Comparison of ENCODE assay signal across 21 cellular contexts in the genomic region with DNA sequence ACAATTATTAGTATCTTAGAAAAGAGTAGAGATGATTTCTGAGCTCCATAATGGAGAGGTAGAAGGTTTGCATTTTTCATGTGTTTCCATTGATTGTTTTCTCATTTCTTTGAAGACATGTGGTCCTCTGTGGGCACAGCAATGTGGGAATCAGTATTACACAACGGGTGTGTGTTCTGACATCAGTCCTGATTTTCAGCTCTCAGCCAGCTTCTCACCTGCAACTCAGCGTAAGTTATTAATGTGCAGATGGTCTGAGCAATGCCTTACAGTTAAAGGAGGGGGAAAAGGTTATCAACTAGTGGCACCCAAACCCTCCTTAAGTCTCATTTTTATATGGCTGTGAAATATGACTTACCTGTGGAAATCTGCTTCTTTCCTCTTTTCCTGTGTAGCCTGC. TPM values are rescaled to one million over a fixed set of nuclear protein-coding genes. Genes with fewer than 3 reads are reported as not detected.
DNase-seq lines count a peak whose midpoint lies in the region; ATAC-seq, FAIRE-seq and TF ChIP-seq lines count a peak whose summit lies in the region.
"Had no signal": no experiment of that assay in that cellular context is flagged by ENCODE, and none has a peak within 500 bp of the region (broad histone marks: within the 10 kb centered on the region; RNA-seq: fewer than 3 reads in every experiment).

No MANE protein-coding gene starts in this region.

- H2AFZ ChIP-seq in HepG2 (ENCODE audit: low read length) = no peak overlapping the region
- no peak overlapping the region for H2AFZ ChIP-seq in OCI-LY3 (ENCODE audit: low read depth, low read length)
- H2AFZ ChIP-seq in keratinocyte (ENCODE audit: control insufficient read depth, low read length) = no peak overlapping the region
- H2AFZ ChIP-seq: GM23248 had no signal

- POLR2A ChIA-PET in HepG2 (lab: Yijun Ruan, JAX) = no interaction called here

- TF ChIP-seq RAD21 in HepG2 (CRISPR knock-in tag; IDR thresholded peaks at IDR 0.05) = no peak

- H3K79me2 ChIP-seq in HepG2 (ENCODE audit: insufficient read depth, low read length) (no peaks in the 10 kb centered on the region), OCI-LY3 (ENCODE audit: low read length) (no peaks in the 10 kb centered on the region), keratinocyte (ENCODE audit: control insufficient read depth, insufficient read depth, low read length) (peaks cover 12% of the 10 kb centered on the region)

- H4K20me1 ChIP-seq in HepG2 (ENCODE audit: insufficient read depth, low read length) = no peaks in the 10 kb centered on the region
- no peaks in the 10 kb centered on the region for H4K20me1 ChIP-seq in OCI-LY3 (ENCODE audit: insufficient read depth, low read length)
- H4K20me1 ChIP-seq in keratinocyte (ENCODE audit: control insufficient read depth, extremely low read depth, insufficient read depth, low read length) = no peaks in the 10 kb centered on the region

- H3K27me3 Mint-ChIP-seq in activated CD4-positive, alpha-beta T cell treated with anti-CD3 and anti-CD28 coated beads, Interleukin-2, amount 10 ng/mL, durations not matched to agents 24 days and 14 days = no peaks in the 10 kb centered on the region
- H3K27me3 Mint-ChIP-seq: CD4-positive, alpha-beta memory T cell had no signal

- ATAC-seq in HepG2 (no peak), right lobe of liver (no peak)
- ATAC-seq: GM12878 had no signal

- TF ChIP-seq EP300 in HepG2 (IDR thresholded peaks at IDR 0.05; ENCODE audit: low read depth in 2 of 2, low read length in 2 of 2) = no peak
- no peak for TF ChIP-seq EP300 in HepG2 (CRISPR knock-in tag; IDR thresholded peaks at IDR 0.05; ENCODE audit: borderline replicate concordance)

- H3K27ac ChIP-seq in HepG2 (ENCODE audit: extremely low read length, insufficient read depth, low read length) = no peak overlapping the region
- no peak overlapping the region for H3K27ac ChIP-seq in right lobe of liver
- H3K27ac ChIP-seq in OCI-LY3 (ENCODE audit: low read length) = peak overlapping the region; percentile 84
- no peak overlapping the region for H3K27ac ChIP-seq in keratinocyte (ENCODE audit: control insufficient read depth, insufficient read depth, low read length)
- H3K27ac ChIP-seq: GM23248 had no signal

- no peaks in the 10 kb centered on the region for H3K9me1 ChIP-seq in keratinocyte (ENCODE audit: control insufficient read depth, extremely low read depth, insufficient read depth, low read length)

- H3K4me1 ChIP-seq in HepG2 (ENCODE audit: insufficient read depth, low read length) (no peaks in the 10 kb centered on the region), right lobe of liver (no peaks in the 10 kb centered on the region), OCI-LY3 (ENCODE audit: low read length) (peaks cover 52% of the 10 kb centered on the region), keratinocyte (ENCODE audit: control insufficient read depth, extremely low read depth, insufficient read depth, low read length) (no peaks in the 10 kb centered on the region)

- no peak for FAIRE-seq in HepG2 (lab: Jason Lieb, UNC)
- FAIRE-seq in keratinocyte (lab: Jason Lieb, UNC) = peak; percentile 71
- FAIRE-seq: GM12878, GM19239, H1 had no signal

- peaks cover 26% of the 10 kb centered on the region for H3K4me1 Mint-ChIP-seq in activated CD4-positive, alpha-beta T cell treated with anti-CD3 and anti-CD28 coated beads, Interleukin-2, amount 10 ng/mL, durations not matched to agents 24 days and 14 days
- H3K4me1 Mint-ChIP-seq: CD4-positive, alpha-beta memory T cell had no signal

- BruUV-seq in HepG2 (replicated peaks; lab: Mats Ljungman, UMichigan) = no TSS peak

- H3K9me3 Mint-ChIP-seq in activated CD4-positive, alpha-beta T cell treated with anti-CD3 and anti-CD28 coated beads, Interleukin-2, amount 10 ng/mL, durations not matched to agents 24 days and 14 days = peaks cover 10% of the 10 kb centered on the region

- no peak overlapping the region for H3K9ac ChIP-seq in HepG2 (ENCODE audit: insufficient read depth, low read depth, low read length)
- peak overlapping the region; percentile 46 for H3K9ac ChIP-seq in OCI-LY3 (ENCODE audit: low read length)
- no peak overlapping the region for H3K9ac ChIP-seq in keratinocyte (ENCODE audit: control insufficient read depth, extremely low read depth, insufficient read depth, low read length)
- H3K9ac ChIP-seq: GM23248 had no signal

- H3K36me3 Mint-ChIP-seq in activated CD4-positive, alpha-beta T cell treated with anti-CD3 and anti-CD28 coated beads, Interleukin-2, amount 10 ng/mL, durations not matched to agents 24 days and 14 days (ENCODE audit: low read depth) = peaks cover 41% of the 10 kb centered on the region
- H3K36me3 Mint-ChIP-seq: CD4-positive, alpha-beta memory T cell had no signal

- DNase-seq in activated CD4-positive, alpha-beta T cell treated with anti-CD3 and anti-CD28 coated beads, Interleukin-2, amount 10 ng/mL, durations not matched to agents 24 days and 14 days = peak; percentile 47
- no peak for DNase-seq in activated CD4-positive, alpha-beta T cell treated with anti-CD3 and anti-CD28 coated beads, Interleukin-2, amount 50 U/mL, for 1 hour
- DNase-seq in HepG2 (ENCODE audit: low spot score) (no peak), right lobe of liver (no peak), keratinocyte (ENCODE audit: low read depth, low spot score) (no peak), T-helper 2 cell (no peak)
- no peak for DNase-seq in stimulated activated CD4-positive, alpha-beta T cell treated with anti-CD3 and anti-CD28 coated beads, Interleukin-4, amount 100 ng/mL, for 4 hours
- DNase-seq: C1 segment of cervical spinal cord; Calu3; CD4-positive, alpha-beta memory T cell; COR-L47; DMS79; EL; GDM1; GM23248; H7; HCEC 1CT had no signal

- intact Hi-C loops in activated CD4-positive, alpha-beta T cell treated with anti-CD3 and anti-CD28 coated beads, Interleukin-2, amount 10 ng/mL, durations not matched to agents 24 days and 14 days (cut with micrococcal nuclease) = no loop called here
- intact Hi-C loops in HepG2 (cut with micrococcal nuclease; ENCODE audit: unreplicated experiment) = no loop called here
- intact Hi-C loops in right lobe of liver (cut with DNase I) = no loop called here

- H3K9me3 ChIP-seq in HepG2 (ENCODE audit: low read length) (no peaks in the 10 kb centered on the region), right lobe of liver (no peaks in the 10 kb centered on the region), OCI-LY3 (ENCODE audit: insufficient read depth, low read length) (no peaks in the 10 kb centered on the region), keratinocyte (ENCODE audit: control insufficient read depth, low read depth, low read length) (no peaks in the 10 kb centered on the region)

- no peak overlapping the region for H3K4me2 ChIP-seq in HepG2 (ENCODE audit: low read depth, low read length)
- H3K4me2 ChIP-seq in OCI-LY3 (ENCODE audit: low read length) = peak overlapping the region; percentile 65
- no peak overlapping the region for H3K4me2 ChIP-seq in keratinocyte (ENCODE audit: control insufficient read depth, extremely low read depth, insufficient read depth, low read depth, low read length)

- H3K36me3 ChIP-seq in HepG2 (replicated peaks in 1 of 2; ENCODE audit: control insufficient read depth in 1 of 2, insufficient read depth in 2 of 2, low read length in 2 of 2) (peaks cover 21 to 69% of the 10 kb centered on the region in 2 experiments), right lobe of liver (no peaks in the 10 kb centered on the region), OCI-LY3 (replicated peaks; ENCODE audit: low read depth, low read length) (peaks cover 17% of the 10 kb centered on the region), keratinocyte (ENCODE audit: control insufficient read depth in 2 of 2, extremely low read depth in 1 of 2, insufficient read depth in 2 of 2, low read length in 2 of 2) (peaks cover 22 to 46% of the 10 kb centered on the region in 2 experiments)

- H3K27ac Mint-ChIP-seq in activated CD4-positive, alpha-beta T cell treated with anti-CD3 and anti-CD28 coated beads, Interleukin-2, amount 10 ng/mL, durations not matched to agents 24 days and 14 days = no peak overlapping the region
- H3K27ac Mint-ChIP-seq: CD4-positive, alpha-beta memory T cell had no signal

- H3K4me3 Mint-ChIP-seq in activated CD4-positive, alpha-beta T cell treated with anti-CD3 and anti-CD28 coated beads, Interleukin-2, amount 10 ng/mL, durations not matched to agents 24 days and 14 days = no peak overlapping the region
- H3K4me3 Mint-ChIP-seq: CD4-positive, alpha-beta memory T cell had no signal

- WGBS in HepG2 (ENCODE audit: low lambda C conversion rate) = 88% methylated on average over 2 of the region's 2 CpGs
- WGBS in right lobe of liver (ENCODE audit: insufficient coverage, low coverage, low lambda C conversion rate, missing lambda C conversion rate) = 78% methylated on average over 2 of the region's 2 CpGs

- no peak for TF ChIP-seq POLR2A in HepG2 (IDR thresholded peaks at IDR 0.05; ENCODE audit: insufficient read depth in 1 of 2, low read depth in 2 of 2, low read length in 2 of 2)
- TF ChIP-seq POLR2A in right lobe of liver (IDR thresholded peaks at IDR 0.05) = no peak

- in situ Hi-C loops in HepG2 (cut with HindIII; ENCODE audit: extremely low pct_ligation_motif_present, low pct_unique_long_range_greater_than_20kb) = no loop called here

- CTCF ChIA-PET in HepG2 (lab: Yijun Ruan, JAX; ENCODE audit: low intra/inter-chr PET ratio, low total read pairs) = no interaction called here

- TF ChIP-seq CTCF in HepG2 (CRISPR knock-in tag; IDR thresholded peaks at IDR 0.05) = no peak
- TF ChIP-seq CTCF in right lobe of liver (IDR thresholded peaks at IDR 0.05) = no peak
- TF ChIP-seq CTCF in OCI-LY3 (IDR thresholded peaks at IDR 0.05; ENCODE audit: low read depth, low read length) = no peak
- no peak for TF ChIP-seq CTCF in keratinocyte (optimal IDR thresholded peaks at IDR 0.05 in 1 of 3, IDR thresholded peaks at IDR 0.05 in 1 of 3, conservative IDR thresholded peaks at IDR 0.05 in 1 of 3; ENCODE audit: extremely low read depth in 1 of 3, insufficient read depth in 2 of 3, low read length in 3 of 3)

- H3K4me3 ChIP-seq in HepG2 (replicated peaks in 1 of 3; ENCODE audit: insufficient read depth in 1 of 3, low read depth in 2 of 3, low read length in 3 of 3) (no peak overlapping the region), right lobe of liver (no peak overlapping the region), OCI-LY3 (ENCODE audit: low read length) (peak overlapping the region; percentile 21), keratinocyte (ENCODE audit: control insufficient read depth in 2 of 3, extremely low read depth in 1 of 3, insufficient read depth in 2 of 3, low read depth in 1 of 3, low read length in 3 of 3) (no peak overlapping the region)
- H3K4me3 ChIP-seq: GM12878, GM23248 had no signal

- dilution Hi-C loops in keratinocyte (cut with MboI; ENCODE audit: extremely low pct_ligation_motif_present, low sequenced_read_pairs) = no loop called here

- H3K27me3 ChIP-seq in HepG2 (ENCODE audit: control insufficient read depth in 1 of 2, insufficient read depth in 2 of 2, low read length in 2 of 2) (no peaks in the 10 kb centered on the region), right lobe of liver (no peaks in the 10 kb centered on the region), OCI-LY3 (ENCODE audit: low read depth, low read length) (no peaks in the 10 kb centered on the region), keratinocyte (ENCODE audit: control insufficient read depth, extremely low read depth, insufficient read depth, low read length) (no peaks in the 10 kb centered on the region)

RNA-seq across cellular contexts. Expression of gene ITGA2, which starts 59.1 kb away (rescaled TPM):
- 3.5 and 3.9 TPM in 2 replicates for total RNA-seq in activated CD4-positive, alpha-beta T cell treated with anti-CD3 and anti-CD28 coated beads, Interleukin-2, amount 10 ng/mL, durations not matched to agents 24 days and 14 days
- total RNA-seq in HepG2 (2016; rRNA removed; fragmentation: Illumina TruSeq; extraction: Trizol) = 10.2 and 15.8 TPM in 2 replicates
- total RNA-seq in HepG2 (2016; cell fraction: cytosol; rRNA removed; fragmentation: Illumina TruSeq; extraction: Trizol; ENCODE audit: low read depth) = 0.79 and 0.91 TPM in 2 replicates
- total RNA-seq in HepG2 (2016; cell fraction: insoluble cytoplasmic fraction; rRNA removed; fragmentation: Illumina TruSeq; extraction: Trizol) = 9.7 and 15.3 TPM in 2 replicates
- 2.3 and 3.0 TPM in 2 replicates for total RNA-seq in HepG2 (2016; cell fraction: membrane; rRNA removed; fragmentation: Illumina TruSeq; extraction: Trizol)
- 25.3 and 27.8 TPM in 2 replicates for total RNA-seq in HepG2 (2016; cell fraction: nucleus; rRNA removed; fragmentation: Illumina TruSeq; extraction: Trizol)
- 49.3 and 58.3 TPM in 2 replicates for polyA plus RNA-seq in HepG2 (2011; rRNA removed)
- polyA plus RNA-seq in HepG2 (2011; cell fraction: cytosol; rRNA removed) = 24.9 and 38.8 TPM in 2 replicates
- 27.4 and 30.0 TPM in 2 replicates for polyA plus RNA-seq in HepG2 (2011; cell fraction: nucleus; rRNA removed)
- 40.3 and 49.9 TPM in 2 replicates for polyA plus RNA-seq in HepG2 (2012)
- 0.17 and 0.20 TPM in 2 replicates for polyA plus RNA-seq in HepG2 (2016; cell fraction: cytosol; fragmentation: Illumina TruSeq; extraction: Trizol; ENCODE audit: low read depth)
- 3.7 TPM in 2 replicates for polyA plus RNA-seq in HepG2 (2016; cell fraction: insoluble cytoplasmic fraction; fragmentation: Illumina TruSeq; extraction: Trizol; ENCODE audit: low read depth)
- 0.45 and 0.72 TPM in 2 replicates for polyA plus RNA-seq in HepG2 (2016; cell fraction: membrane; fragmentation: Illumina TruSeq; extraction: Trizol; ENCODE audit: low read depth)
- polyA plus RNA-seq in HepG2 (2016; cell fraction: nucleus; fragmentation: Illumina TruSeq; extraction: Trizol; ENCODE audit: insufficient read depth, low read depth) = 15.1 and 16.2 TPM in 2 replicates
- polyA minus RNA-seq in HepG2 (2011; rRNA and poly(A)+ RNA removed; ENCODE audit: low replicate concordance) = 19.4 and 121 TPM in 2 replicates
- polyA minus RNA-seq in HepG2 (2011; cell fraction: cytosol; rRNA and poly(A)+ RNA removed) = 105 and 135 TPM in 2 replicates
- polyA minus RNA-seq in HepG2 (2011; cell fraction: nucleus; rRNA and poly(A)+ RNA removed) = 209 and 232 TPM in 2 replicates
- 1 to 10 TPM in 1 of 6 experiments, under 1 TPM in 5; 0.11 to 1.6 (median 0.40) TPM for total RNA-seq in right lobe of liver
- 75.4 to 112 TPM (median 107 TPM) in 3 replicates for polyA plus RNA-seq in keratinocyte
- polyA plus RNA-seq in keratinocyte (2011; ENCODE audit: low read depth) = 8.1 TPM
- polyA plus RNA-seq in keratinocyte (2011; cell fraction: cytosol; rRNA removed) = 14.3 and 31.7 TPM in 2 replicates
- polyA plus RNA-seq in keratinocyte (2011; cell fraction: nucleus; rRNA removed) = 139 and 168 TPM in 2 replicates
- polyA plus RNA-seq in keratinocyte (2012; ENCODE audit: low replicate concordance) = 21.1 and 96.1 TPM in 2 replicates
- polyA minus RNA-seq in keratinocyte = 143 to 270 TPM (median 175 TPM) in 3 replicates
- 71.6 TPM for polyA minus RNA-seq in keratinocyte (2011; cell fraction: cytosol; rRNA and poly(A)+ RNA removed)
- polyA minus RNA-seq in keratinocyte (2011; cell fraction: nucleus; rRNA and poly(A)+ RNA removed) = 267 and 529 TPM in 2 replicates
